ENCODE assay signal across 11 cellular contexts in the genomic region with DNA sequence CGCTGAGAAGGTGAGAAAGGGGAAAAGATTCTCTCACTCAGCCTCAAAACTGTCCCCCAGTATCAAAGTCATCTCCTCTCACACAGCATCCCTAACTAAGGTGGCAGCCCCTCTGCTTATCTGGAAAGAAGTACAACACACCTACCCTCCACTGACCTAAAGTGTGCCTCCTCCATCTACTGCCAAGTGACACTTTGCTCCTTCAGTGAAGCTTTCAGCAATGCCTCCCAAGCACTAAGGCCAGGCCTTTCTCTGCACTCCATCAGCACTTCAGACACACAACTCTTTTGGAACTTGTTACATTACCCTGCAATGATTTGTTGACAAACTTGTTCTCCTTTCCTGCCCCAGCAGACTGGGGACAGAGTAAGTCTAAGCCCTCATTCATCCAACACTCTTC. TPM values are rescaled to one million over a fixed set of nuclear protein-coding genes. Genes with fewer than 3 reads are reported as not detected.
A peak's percentile ranks its signal among the peaks of the same experiment; 100 is the strongest.
DNase-seq lines count a peak whose midpoint lies in the region; ATAC-seq and TF ChIP-seq lines count a peak whose summit lies in the region.
"Had no signal": no experiment of that assay in that cellular context is flagged by ENCODE, and none has a peak within 500 bp of the region (broad histone marks: within the 10 kb centered on the region; RNA-seq: fewer than 3 reads in every experiment).

No MANE protein-coding gene starts in this region.

- POLR2A ChIA-PET in activated CD4-positive, alpha-beta memory T cell treated with anti-CD3 and anti-CD28 coated beads, Interleukin-2, amount 10 ng/mL, durations not matched to agents 7 days and 5 days (lab: Charles Lee): interaction anchor here (1.7 to 8.0 kb wide), 3 partner anchors 13 to 35 kb away, joined by 4 to 136 read pairs (median 25); partner anchors contain the start of genes ZNF672 and ZNF692

- peak overlapping the region; percentile 84 for H3K4me3 Mint-ChIP-seq in activated CD4-positive, alpha-beta memory T cell treated with anti-CD3 and anti-CD28 coated beads, Interleukin-2, amount 10 ng/mL, durations not matched to agents 7 days and 5 days
- H3K4me3 Mint-ChIP-seq in glutamatergic neuron (ENCODE audit: unreplicated experiment): peak overlapping the region; percentile 94
- H3K4me3 Mint-ChIP-seq in stimulated activated effector memory CD8-positive, alpha-beta T cell treated with anti-CD3 and anti-CD28 coated beads, Interleukin-12 subunit alpha, Interleukin-12 subunit beta, amount 100 ng/mL, for 72 hours: peak overlapping the region; percentile 81

- no peaks in the 10 kb centered on the region for H3K27me3 Mint-ChIP-seq in activated CD4-positive, alpha-beta memory T cell treated with anti-CD3 and anti-CD28 coated beads, Interleukin-2, amount 10 ng/mL, durations not matched to agents 7 days and 5 days
- H3K27me3 Mint-ChIP-seq in glutamatergic neuron (ENCODE audit: unreplicated experiment): peaks cover 11% of the 10 kb centered on the region

- H3K4me1 Mint-ChIP-seq in activated CD4-positive, alpha-beta memory T cell treated with anti-CD3 and anti-CD28 coated beads, Interleukin-2, amount 10 ng/mL, durations not matched to agents 7 days and 5 days: peaks cover 68% of the 10 kb centered on the region
- H3K4me1 Mint-ChIP-seq in glutamatergic neuron (ENCODE audit: low read depth, unreplicated experiment): peaks cover 31% of the 10 kb centered on the region
- peaks cover 79% of the 10 kb centered on the region for H3K4me1 Mint-ChIP-seq in stimulated activated effector memory CD8-positive, alpha-beta T cell treated with anti-CD3 and anti-CD28 coated beads, Interleukin-12 subunit alpha, Interleukin-12 subunit beta, amount 100 ng/mL, for 72 hours

- peak; percentile 35 for DNase-seq in activated CD8-positive, alpha-beta memory T cell treated with anti-CD3 and anti-CD28 coated beads, Interleukin-2, amount 50 U/mL, for 48 hours
- no peak for DNase-seq in activated CD8-positive, alpha-beta memory T cell treated with anti-CD3 and anti-CD28 coated beads, Interleukin-2, amount 50 U/mL, for 4 hours
- DNase-seq in activated CD4-positive, alpha-beta memory T cell treated with anti-CD3 and anti-CD28 coated beads, Interleukin-2, amount 10 ng/mL, durations not matched to agents 7 days and 5 days: no peak
- DNase-seq in glutamatergic neuron (no peak), left lobe of liver (ENCODE audit: low spot score) (no peak), NCI-H128 (lab: John Stamatoyannopoulos, UW; ENCODE audit: unreplicated experiment) (no peak), ecto neural progenitor cell (ENCODE audit: low spot score) (no peak)
- no peak for DNase-seq in stimulated activated effector memory CD8-positive, alpha-beta T cell treated with anti-CD3 and anti-CD28 coated beads, Interleukin-12 subunit alpha, Interleukin-12 subunit beta, amount 100 ng/mL, for 72 hours (ENCODE audit: low spot score in 2 of 2)
- DNase-seq: activated CD4-positive, CD25-positive, alpha-beta regulatory T cell; NCI-H2081 treated with DMSO at 0.1 percent for 48 hours; occipital lobe had no signal

- no peak for ATAC-seq in stimulated activated effector memory CD8-positive, alpha-beta T cell treated with anti-CD3 and anti-CD28 coated beads, Interleukin-12 subunit alpha, Interleukin-12 subunit beta, amount 100 ng/mL, for 72 hours
- no peak for ATAC-seq in left lobe of liver

- H3K27ac Mint-ChIP-seq in activated CD4-positive, alpha-beta memory T cell treated with anti-CD3 and anti-CD28 coated beads, Interleukin-2, amount 10 ng/mL, durations not matched to agents 7 days and 5 days: peak overlapping the region; percentile 98
- peak overlapping the region; percentile 98 for H3K27ac Mint-ChIP-seq in glutamatergic neuron (ENCODE audit: unreplicated experiment)
- H3K27ac Mint-ChIP-seq in stimulated activated effector memory CD8-positive, alpha-beta T cell treated with anti-CD3 and anti-CD28 coated beads, Interleukin-12 subunit alpha, Interleukin-12 subunit beta, amount 100 ng/mL, for 72 hours: peak overlapping the region; percentile 98

- no peaks in the 10 kb centered on the region for H3K9me3 Mint-ChIP-seq in activated CD4-positive, alpha-beta memory T cell treated with anti-CD3 and anti-CD28 coated beads, Interleukin-2, amount 10 ng/mL, durations not matched to agents 7 days and 5 days
- H3K9me3 Mint-ChIP-seq in glutamatergic neuron (ENCODE audit: unreplicated experiment): peaks cover 6% of the 10 kb centered on the region
- H3K9me3 Mint-ChIP-seq in stimulated activated effector memory CD8-positive, alpha-beta T cell treated with anti-CD3 and anti-CD28 coated beads, Interleukin-12 subunit alpha, Interleukin-12 subunit beta, amount 100 ng/mL, for 72 hours: no peaks in the 10 kb centered on the region

- CTCF ChIA-PET in activated CD4-positive, alpha-beta memory T cell treated with anti-CD3 and anti-CD28 coated beads, Interleukin-2, amount 10 ng/mL, durations not matched to agents 7 days and 5 days (lab: Charles Lee): no interaction called here

- no peak for TF ChIP-seq CTCF in glutamatergic neuron (IDR thresholded peaks at IDR 0.05; ENCODE audit: partially characterized antibody, unreplicated experiment)

- peaks cover 45% of the 10 kb centered on the region for H3K36me3 Mint-ChIP-seq in activated CD4-positive, alpha-beta memory T cell treated with anti-CD3 and anti-CD28 coated beads, Interleukin-2, amount 10 ng/mL, durations not matched to agents 7 days and 5 days (ENCODE audit: low read depth)
- H3K36me3 Mint-ChIP-seq in glutamatergic neuron (ENCODE audit: unreplicated experiment): peaks cover 10% of the 10 kb centered on the region
- peaks cover 44% of the 10 kb centered on the region for H3K36me3 Mint-ChIP-seq in stimulated activated effector memory CD8-positive, alpha-beta T cell treated with anti-CD3 and anti-CD28 coated beads, Interleukin-12 subunit alpha, Interleukin-12 subunit beta, amount 100 ng/mL, for 72 hours

RNA-seq across cellular contexts. Expression of gene SH3BP5L, which starts 1.4 kb away (rescaled TPM):
- total RNA-seq in activated CD4-positive, alpha-beta memory T cell treated with anti-CD3 and anti-CD28 coated beads, Interleukin-2, amount 10 ng/mL, durations not matched to agents 7 days and 5 days: 10 to 100 TPM; 31.4 to 32.0 TPM
- total RNA-seq in glutamatergic neuron (ENCODE audit: unreplicated experiment) (74.0 TPM), left lobe of liver (15.3 TPM)

RNA-seq across cellular contexts. Expression of gene ZNF672, which starts 13.7 kb away (rescaled TPM):
- 10 to 100 TPM; 54.1 to 60.1 TPM for total RNA-seq in activated CD4-positive, alpha-beta memory T cell treated with anti-CD3 and anti-CD28 coated beads, Interleukin-2, amount 10 ng/mL, durations not matched to agents 7 days and 5 days
- total RNA-seq in glutamatergic neuron (ENCODE audit: unreplicated experiment): 30.5 TPM
- 19.6 TPM for total RNA-seq in left lobe of liver

RNA-seq across cellular contexts. Expression of gene ZNF692, which starts 34.6 kb away (rescaled TPM):
- 10 to 100 TPM; 45.9 to 49.8 TPM for total RNA-seq in activated CD4-positive, alpha-beta memory T cell treated with anti-CD3 and anti-CD28 coated beads, Interleukin-2, amount 10 ng/mL, durations not matched to agents 7 days and 5 days
- total RNA-seq in glutamatergic neuron (ENCODE audit: unreplicated experiment) (60.2 TPM), left lobe of liver (20.2 TPM)
